8 cellular contexts compared by ENCODE assay signal in the genomic region with DNA sequence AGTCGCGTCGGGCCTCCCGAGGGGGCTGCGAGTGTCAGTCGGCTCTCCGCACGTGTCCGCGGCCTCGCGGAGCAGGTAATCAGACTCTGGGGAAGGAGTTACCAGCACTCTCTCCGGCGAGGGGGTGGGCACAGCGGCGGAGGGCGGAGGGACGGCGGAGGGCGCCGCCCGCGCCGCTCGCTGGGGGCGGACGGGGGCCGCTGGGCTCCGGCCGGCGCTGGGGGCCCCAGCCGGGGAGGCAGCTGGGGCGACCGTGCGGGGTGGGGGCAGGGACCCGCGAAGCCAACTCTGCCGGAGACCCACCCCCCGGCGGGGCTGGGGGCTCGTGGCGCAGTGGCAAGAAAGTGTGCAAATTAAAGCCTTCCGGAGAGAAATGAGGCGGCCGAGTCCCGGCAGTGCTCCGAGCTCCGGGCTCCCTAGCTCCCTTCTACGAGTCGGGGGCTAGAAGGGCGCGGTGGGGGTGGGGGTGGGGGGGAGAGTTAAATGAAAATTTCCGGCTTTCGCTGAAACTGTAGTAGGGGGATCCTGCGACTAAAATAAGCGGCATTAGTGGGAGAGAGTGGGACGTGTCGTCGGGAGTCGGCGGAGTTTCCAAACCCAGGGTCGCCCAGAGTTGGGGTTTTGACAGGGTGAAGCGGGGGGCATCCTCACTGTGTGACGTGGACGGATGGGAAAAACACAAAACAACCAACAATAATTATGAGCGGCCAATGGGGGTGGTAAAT. TPM values are rescaled to one million over a fixed set of nuclear protein-coding genes. Genes with fewer than 3 reads are reported as not detected.
A peak's percentile ranks its signal among the peaks of the same experiment; 100 is the strongest.
DNase-seq lines count a peak whose midpoint lies in the region; ATAC-seq and TF ChIP-seq lines count a peak whose summit lies in the region.

CDK6 (minus strand) TSS at position 85 of the 725 bp plus-strand sequence. CDS start 3,250 bp downstream, outside the sequence.

- H3K36me3 ChIP-seq in ES-I3 (ENCODE audit: insufficient read depth, low read length) = no peaks in the 10 kb centered on the region
- no peaks in the 10 kb centered on the region for H3K36me3 ChIP-seq in lung (ENCODE audit: control insufficient read depth in 2 of 2, insufficient read depth in 2 of 2, low read length in 2 of 2)

- peak within 1 kb of the TSS in 32 of 59 donors; percentile 3 to 97 (median 50) for H3K27ac ChIP-seq in dorsolateral prefrontal cortex
- peak within 1 kb of the TSS; percentile 84 to 86 for H3K27ac ChIP-seq in lung (ENCODE audit: low read depth in 1 of 2, low read length in 1 of 2)

- H3K27me3 ChIP-seq in dorsolateral prefrontal cortex = no peaks in the 10 kb centered on the region
- H3K27me3 ChIP-seq in lung (ENCODE audit: control insufficient read depth, insufficient read depth) = no peaks in the 10 kb centered on the region

- H3K9me3 ChIP-seq in ES-I3 (ENCODE audit: control insufficient read depth, insufficient read depth, low read length) (no peaks in the 10 kb centered on the region), lung (ENCODE audit: control insufficient read depth in 2 of 2, insufficient read depth in 1 of 2, low read length in 1 of 2) (no peaks in the 10 kb centered on the region)

- TF ChIP-seq CTCF in dorsolateral prefrontal cortex (IDR thresholded peaks at IDR 0.05 in 54 of 56, conservative IDR thresholded peaks at IDR 0.05 in 2 of 56; ENCODE audit: low read depth in 1 of 56, partially characterized antibody in 56 of 56) (peak in 2 of 56 donors; percentile 6 to 16), lung (IDR thresholded peaks at IDR 0.05; ENCODE audit: control extremely low read depth, extremely low read depth) (no peak)

- intact Hi-C loops in dorsolateral prefrontal cortex (cut with DNase I) = loop anchor here in 1 of 2 donors (10.0 kb wide), 1 partner anchor 218 kb away; no protein-coding TSS in a partner anchor

- peak within 1 kb of the TSS; percentile 70 for H3K9ac ChIP-seq in ES-I3 (ENCODE audit: low read depth, low read length)

- H3K4me3 ChIP-seq in dorsolateral prefrontal cortex (peak within 1 kb of the TSS; percentile 60 to 97 (median 85)), lung (peak within 1 kb of the TSS; percentile 81)

- 1% methylated on average over 59 to 66 of the region's 66 CpGs for WGBS in lung, 2 donors

- ATAC-seq in lung (ENCODE audit: insufficient read depth, low FRiP score) = peak; percentile 25

- DNase-seq in H4 (ENCODE audit: low spot score) = peak; percentile 70
- peak; percentile 85 for DNase-seq in NAMALWA (ENCODE audit: low spot score)
- DNase-seq in activated CD4-positive, alpha-beta T cell treated with anti-CD3 and anti-CD28 coated beads for 48 hours = peak; percentile 82
- peak in 3 of 10 donors; percentile 35 to 54 (median 44) for DNase-seq in dorsolateral prefrontal cortex
- peak; percentile 59 for DNase-seq in lung (ENCODE audit: low spot score)
- peak in 2 of 3 donors; percentile 50 to 65 for DNase-seq in stimulated activated CD4-positive, alpha-beta T cell treated with anti-CD3 and anti-CD28 coated beads, TNF-alpha, amount 100 ng/mL, for 48 hours (ENCODE audit: low read depth in 3 of 3)
- no peak for DNase-seq in foreskin melanocyte

- H3K4me1 ChIP-seq in ES-I3 (ENCODE audit: insufficient read depth, low read length) (no peaks in the 10 kb centered on the region), lung (ENCODE audit: control insufficient read depth in 2 of 2, insufficient read depth in 2 of 2, low read length in 2 of 2) (peaks cover 0 to 3% of the 10 kb centered on the region in 2 donors)

RNA-seq across cellular contexts. Expression of gene CDK6, which starts in this region (rescaled TPM):
- total RNA-seq in H4 (2014; rRNA removed; shearing (Covaris generic)) = 49.2 and 59.7 TPM in 2 replicates
- total RNA-seq in dorsolateral prefrontal cortex (10 to 100 TPM; 11.5 to 56.1 (median 20.6) TPM), lung (10 to 100 TPM; 21.0 to 66.4 TPM)
- polyA plus RNA-seq in lung = 1 to 10 TPM; 1.6 to 3.3 TPM
